8 cellular contexts compared by ENCODE assay signal in the genomic region with DNA sequence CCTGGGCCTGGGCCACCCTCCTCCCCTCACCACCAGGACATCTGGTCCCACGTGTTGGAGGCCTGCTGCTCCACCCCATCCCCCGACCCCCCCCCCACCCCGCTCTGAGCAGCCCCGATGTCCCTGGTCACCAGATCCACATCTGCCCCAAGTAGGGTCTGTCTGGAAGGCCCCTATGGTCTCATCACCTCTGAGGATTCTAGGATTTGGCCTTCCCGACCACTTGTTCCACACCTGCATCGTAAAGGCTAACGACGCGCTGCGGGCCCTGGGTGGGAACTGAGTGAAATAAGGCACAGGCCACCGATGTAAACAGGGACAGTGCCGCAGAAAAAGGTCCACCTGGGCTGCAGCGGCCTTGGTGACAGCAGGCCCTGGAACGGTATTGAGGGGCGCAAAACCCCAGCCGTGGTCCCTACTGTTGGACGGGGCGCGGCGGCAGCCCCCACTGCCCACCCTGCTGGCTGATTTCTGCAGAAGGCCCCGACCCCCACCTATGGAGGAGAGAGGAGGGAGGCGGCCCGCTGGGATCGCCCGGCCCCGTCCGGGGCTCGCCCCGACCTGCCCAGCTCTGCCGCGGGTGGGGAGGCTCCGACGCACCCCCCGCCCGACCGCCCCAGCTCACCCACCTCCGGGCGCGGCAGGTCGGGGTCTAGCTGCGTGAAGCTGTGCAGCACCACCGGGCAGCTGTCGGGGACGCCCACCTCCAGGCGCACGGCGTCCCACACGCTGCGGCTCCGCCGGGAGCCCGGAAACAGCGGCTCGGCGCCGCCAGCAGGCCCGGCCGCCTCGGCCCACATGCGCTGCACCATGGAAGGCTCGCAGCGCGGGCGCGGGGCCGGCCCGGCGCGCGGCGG. TPM values are rescaled to one million over a fixed set of nuclear protein-coding genes. Genes with fewer than 3 reads are reported as not detected.
DNase-seq lines count a peak whose midpoint lies in the region; ATAC-seq and TF ChIP-seq lines count a peak whose summit lies in the region.

No MANE protein-coding gene starts in this region.

- H3K27ac ChIP-seq in VCaP: peak overlapping the region; percentile 96
- peak overlapping the region; percentile 34 for H3K27ac ChIP-seq in cardiac muscle cell
- H3K27ac ChIP-seq in sigmoid colon: peak overlapping the region; percentile 89 to 94 (median 93)

- no peak for TF ChIP-seq POLR2A in sigmoid colon (IDR thresholded peaks at IDR 0.05)

- intact Hi-C loops in sigmoid colon (cut with DNase I): loop anchor here (2.0 kb wide), 1 partner anchor 28 kb away; no protein-coding TSS in a partner anchor

- TF ChIP-seq CTCF in GM12875 (IDR thresholded peaks at IDR 0.05; ENCODE audit: borderline replicate concordance, insufficient read depth, low read depth, low read length): no peak
- TF ChIP-seq CTCF in VCaP (conservative IDR thresholded peaks at IDR 0.05): no peak
- no peak for TF ChIP-seq CTCF in cardiac muscle cell (IDR thresholded peaks at IDR 0.05; ENCODE audit: low read depth, low read length)
- TF ChIP-seq CTCF in sigmoid colon (IDR thresholded peaks at IDR 0.05): no peak

- WGBS in sigmoid colon, 2 donors: 1 to 2% methylated on average over 71 of the region's 71 CpGs

- no peaks in the 10 kb centered on the region for H3K36me3 ChIP-seq in cardiac muscle cell
- H3K36me3 ChIP-seq in sigmoid colon: no peaks in the 10 kb centered on the region

- ATAC-seq in HG03045 (IDR thresholded peaks at IDR 0.05; ENCODE audit: unreplicated experiment) (peak; percentile 28), GM21825 (IDR thresholded peaks at IDR 0.05; ENCODE audit: unreplicated experiment) (no peak)

- TF ChIP-seq EP300 in sigmoid colon (IDR thresholded peaks at IDR 0.05): no peak

- H3K9me3 ChIP-seq in cardiac muscle cell (ENCODE audit: low read depth) (no peaks in the 10 kb centered on the region), sigmoid colon (no peaks in the 10 kb centered on the region)

- H3K27me3 ChIP-seq in cardiac muscle cell (no peaks in the 10 kb centered on the region), sigmoid colon (no peaks in the 10 kb centered on the region)

- DNase-seq in cardiac muscle cell (ENCODE audit: low read depth in 1 of 2, low spot score in 1 of 2) (no peak), sigmoid colon (peak; percentile 75), NCI-H2081 (lab: John Stamatoyannopoulos, UW) (no peak), AML-193 (lab: John Stamatoyannopoulos, UW) (no peak)

- H3K4me3 ChIP-seq in GM12875 (ENCODE audit: low read depth, low read length) (peak overlapping the region; percentile 73), cardiac muscle cell (peak overlapping the region; percentile 70), sigmoid colon (peak overlapping the region; percentile 65 to 94 (median 82))

- H3K4me1 ChIP-seq in cardiac muscle cell (ENCODE audit: low read depth) (peaks cover 44% of the 10 kb centered on the region), sigmoid colon (peaks cover 0 to 75% (median 63%) of the 10 kb centered on the region in 4 donors)

RNA-seq across cellular contexts. Expression of a gene that starts 0.5 kb away (rescaled TPM):
- total RNA-seq in cardiac muscle cell: 58.3 and 65.7 TPM in 2 replicates
- polyA plus RNA-seq in cardiac muscle cell: 49.7 and 50.4 TPM in 2 replicates
- 10 to 100 TPM; 35.2 to 52.7 (median 39.6) TPM for total RNA-seq in sigmoid colon
- 10 to 100 TPM; 27.6 to 49.7 (median 32.1) TPM for polyA plus RNA-seq in sigmoid colon

RNA-seq across cellular contexts. Expression of a gene that starts 43.1 kb away (rescaled TPM):
- total RNA-seq in cardiac muscle cell (5.6 and 11.9 TPM in 2 replicates), sigmoid colon (10 to 100 TPM in 3 of 4 donors, 1 to 10 TPM in 1; 8.9 to 31.1 (median 19.2) TPM)
- polyA plus RNA-seq in cardiac muscle cell (0.87 and 2.8 TPM in 2 replicates), sigmoid colon (1 to 10 TPM; 4.2 to 9.9 (median 5.4) TPM)

RNA-seq across cellular contexts. Expression of a gene that starts 58.8 kb away (rescaled TPM):
- total RNA-seq in cardiac muscle cell (1.1 and 1.6 TPM in 2 replicates), sigmoid colon (1 to 10 TPM in 1 of 4 donors, under 1 TPM in 1, not detected in 2; 0.36 to 1.1 TPM)
- polyA plus RNA-seq in cardiac muscle cell (0.73 and 1.3 TPM in 2 replicates), sigmoid colon (1 to 10 TPM in 2 of 3 donors, under 1 TPM in 1; 0.46 to 4.8 (median 1.0) TPM)

Comparison
In these comparisons a context has a peak if more than half of its experiments do, and no peak if none do; other contexts are left out.
1. H3K27ac ChIP-seq: peak in every context shown above with its lines; median percentile 96 in VCaP; 93 in sigmoid colon; 34 in cardiac muscle cell.